ENCODE assay signal across 24 cellular contexts in genomic region chr15:72205273-72205672, GRCh38. TPM values are rescaled to one million over a fixed set of nuclear protein-coding genes. Genes with fewer than 3 reads are reported as not detected.
DNase-seq lines count a peak whose midpoint lies in the region; ATAC-seq lines count a peak whose summit lies in the region.
"Had no signal": no experiment of that assay in that cellular context is flagged by ENCODE, and none has a peak within 500 bp of the region (broad histone marks: within the 10 kb centered on the region; RNA-seq: fewer than 3 reads in every experiment).

No MANE protein-coding gene starts in this region.

- H3K9me3 Mint-ChIP-seq in activated CD4-positive, alpha-beta memory T cell treated with anti-CD3 and anti-CD28 coated beads for 36 hours = no peaks in the 10 kb centered on the region
- no peaks in the 10 kb centered on the region for H3K9me3 Mint-ChIP-seq in activated CD4-positive, alpha-beta memory T cell treated with anti-CD3 and anti-CD28 coated beads, Interleukin-2, amount 10 ng/mL, durations not matched to agents 7 days and 5 days
- no peaks in the 10 kb centered on the region for H3K9me3 Mint-ChIP-seq in CD4-positive, alpha-beta memory T cell
- H3K9me3 Mint-ChIP-seq in activated T-helper 17 cell treated with anti-CD3 and anti-CD28 coated beads, Interleukin-2, amount 50 U/mL, for 72 hours = no peaks in the 10 kb centered on the region
- H3K9me3 Mint-ChIP-seq: natural killer cell treated with Interleukin-12 subunit alpha and Interleukin-12 subunit beta and Interleukin-15 and Interleukin-18, amount 100 ng/mL, for 72 hours had no signal

- peak overlapping the region; percentile 79 for H3K27ac Mint-ChIP-seq in activated CD4-positive, alpha-beta memory T cell treated with anti-CD3 and anti-CD28 coated beads for 36 hours
- no peak overlapping the region for H3K27ac Mint-ChIP-seq in activated CD4-positive, alpha-beta memory T cell treated with anti-CD3 and anti-CD28 coated beads, Interleukin-2, amount 10 ng/mL, durations not matched to agents 7 days and 5 days
- H3K27ac Mint-ChIP-seq in CD4-positive, alpha-beta memory T cell = peak overlapping the region in 5 of 7 donors; percentile 17 to 86 (median 30)
- peak overlapping the region; percentile 73 for H3K27ac Mint-ChIP-seq in activated T-helper 17 cell treated with anti-CD3 and anti-CD28 coated beads, Interleukin-2, amount 50 U/mL, for 72 hours

- no peaks in the 10 kb centered on the region for H3K9me3 ChIP-seq in CD4-positive, alpha-beta memory T cell (ENCODE audit: control insufficient read depth in 1 of 2, low read length in 2 of 2)
- H3K9me3 ChIP-seq: BE2C, heart left ventricle, pancreas, right lobe of liver, upper lobe of left lung had no signal

- DNase-seq in activated CD4-positive, alpha-beta memory T cell treated with anti-CD3 and anti-CD28 coated beads for 36 hours = no peak
- DNase-seq in activated CD4-positive, alpha-beta memory T cell treated with anti-CD3 and anti-CD28 coated beads, Interleukin-2, amount 10 ng/mL, durations not matched to agents 7 days and 5 days = no peak
- DNase-seq in CD4-positive, alpha-beta memory T cell = no peak
- DNase-seq in islet precursor cell = peak; percentile 22
- DNase-seq in NCI-H774 (lab: John Stamatoyannopoulos, UW) = no peak
- no peak for DNase-seq in HK-2 (ENCODE audit: unreplicated experiment)
- DNase-seq in NCI-H2029 (lab: John Stamatoyannopoulos, UW) = no peak
- DNase-seq: activated CD4-positive, alpha-beta T cell treated with anti-CD3 and anti-CD28 coated beads for 48 hours; BE2C; brain microvascular endothelial cell; cortex of kidney; heart left ventricle; left colon; midbrain; NCI-H1048; NCI-H187 treated with DMSO at 0.1 percent for 48 hours; NCI-H2227 treated with DMSO at 0.1 percent for 48 hours; pancreas; right lobe of liver; upper lobe of left lung had no signal

- H3K36me3 Mint-ChIP-seq in activated CD4-positive, alpha-beta memory T cell treated with anti-CD3 and anti-CD28 coated beads for 36 hours = peaks cover 91% of the 10 kb centered on the region
- H3K36me3 Mint-ChIP-seq in activated CD4-positive, alpha-beta memory T cell treated with anti-CD3 and anti-CD28 coated beads, Interleukin-2, amount 10 ng/mL, durations not matched to agents 7 days and 5 days (ENCODE audit: low read depth) = peaks cover 89% of the 10 kb centered on the region
- H3K36me3 Mint-ChIP-seq in CD4-positive, alpha-beta memory T cell = peaks cover 77 to 98% of the 10 kb centered on the region in 2 donors
- peaks cover 100% of the 10 kb centered on the region for H3K36me3 Mint-ChIP-seq in activated T-helper 17 cell treated with anti-CD3 and anti-CD28 coated beads, Interleukin-2, amount 50 U/mL, for 72 hours (ENCODE audit: low read depth)

- H3K4me3 ChIP-seq in CD4-positive, alpha-beta memory T cell (ENCODE audit: low read length in 2 of 2) = no peak overlapping the region
- H3K4me3 ChIP-seq: heart left ventricle, pancreas, right lobe of liver, upper lobe of left lung had no signal

- peaks cover 97% of the 10 kb centered on the region for H3K36me3 ChIP-seq in CD4-positive, alpha-beta memory T cell (ENCODE audit: insufficient read depth, low read length)

- no peaks in the 10 kb centered on the region for H3K27me3 ChIP-seq in CD4-positive, alpha-beta memory T cell (ENCODE audit: insufficient read depth, low read length)
- H3K27me3 ChIP-seq: BE2C, brain microvascular endothelial cell, heart left ventricle, pancreas, upper lobe of left lung had no signal

- H3K27ac ChIP-seq in CD4-positive, alpha-beta memory T cell (ENCODE audit: low read depth, low read length) = no peak overlapping the region
- H3K27ac ChIP-seq: brain microvascular endothelial cell, pancreas, right lobe of liver, upper lobe of left lung had no signal

- no peaks in the 10 kb centered on the region for H3K27me3 Mint-ChIP-seq in activated CD4-positive, alpha-beta memory T cell treated with anti-CD3 and anti-CD28 coated beads for 36 hours
- H3K27me3 Mint-ChIP-seq in activated CD4-positive, alpha-beta memory T cell treated with anti-CD3 and anti-CD28 coated beads, Interleukin-2, amount 10 ng/mL, durations not matched to agents 7 days and 5 days = no peaks in the 10 kb centered on the region
- no peaks in the 10 kb centered on the region for H3K27me3 Mint-ChIP-seq in CD4-positive, alpha-beta memory T cell
- H3K27me3 Mint-ChIP-seq in activated T-helper 17 cell treated with anti-CD3 and anti-CD28 coated beads, Interleukin-2, amount 50 U/mL, for 72 hours = no peaks in the 10 kb centered on the region
- H3K27me3 Mint-ChIP-seq: natural killer cell treated with Interleukin-12 subunit alpha and Interleukin-12 subunit beta and Interleukin-15 and Interleukin-18, amount 100 ng/mL, for 72 hours had no signal

- no peaks in the 10 kb centered on the region for H3K4me1 ChIP-seq in CD4-positive, alpha-beta memory T cell (ENCODE audit: insufficient read depth, low read length)
- H3K4me1 ChIP-seq: pancreas, right lobe of liver had no signal

- CTCF ChIA-PET in activated CD4-positive, alpha-beta memory T cell treated with anti-CD3 and anti-CD28 coated beads for 36 hours (lab: Charles Lee) = interaction anchor here (1.2 kb wide), 1 partner anchor 22 kb away, joined by 5 read pairs; no protein-coding TSS in a partner anchor
- CTCF ChIA-PET in activated CD4-positive, alpha-beta memory T cell treated with anti-CD3 and anti-CD28 coated beads, Interleukin-2, amount 10 ng/mL, durations not matched to agents 7 days and 5 days (lab: Charles Lee) = no interaction called here
- CTCF ChIA-PET in CD4-positive, alpha-beta memory T cell (lab: Charles Lee; ENCODE audit: partially characterized antibody) = interaction anchor here (1.5 kb wide), 1 partner anchor 22 kb away, joined by 7 read pairs; no protein-coding TSS in a partner anchor

- H3K4me3 Mint-ChIP-seq in activated CD4-positive, alpha-beta memory T cell treated with anti-CD3 and anti-CD28 coated beads for 36 hours = no peak overlapping the region
- no peak overlapping the region for H3K4me3 Mint-ChIP-seq in activated CD4-positive, alpha-beta memory T cell treated with anti-CD3 and anti-CD28 coated beads, Interleukin-2, amount 10 ng/mL, durations not matched to agents 7 days and 5 days
- no peak overlapping the region for H3K4me3 Mint-ChIP-seq in CD4-positive, alpha-beta memory T cell
- H3K4me3 Mint-ChIP-seq in activated T-helper 17 cell treated with anti-CD3 and anti-CD28 coated beads, Interleukin-2, amount 50 U/mL, for 72 hours = peak overlapping the region; percentile 23
- H3K4me3 Mint-ChIP-seq: natural killer cell treated with Interleukin-12 subunit alpha and Interleukin-12 subunit beta and Interleukin-15 and Interleukin-18, amount 100 ng/mL, for 72 hours had no signal

- POLR2A ChIA-PET in activated CD4-positive, alpha-beta memory T cell treated with anti-CD3 and anti-CD28 coated beads for 36 hours (lab: Charles Lee) = interaction anchor here (0.7 to 2.7 kb wide), 5 partner anchors 8 to 26 kb away, joined by 3 to 17 read pairs (median 5); partner anchors contain the start of gene GRAMD2A
- POLR2A ChIA-PET in activated CD4-positive, alpha-beta memory T cell treated with anti-CD3 and anti-CD28 coated beads, Interleukin-2, amount 10 ng/mL, durations not matched to agents 7 days and 5 days (lab: Charles Lee) = no interaction called here
- POLR2A ChIA-PET in CD4-positive, alpha-beta memory T cell (lab: Charles Lee; ENCODE audit: partially characterized antibody) = interaction anchor here (1.3 kb wide), 1 partner anchor 17 kb away, joined by 3 read pairs; no protein-coding TSS in a partner anchor

- peak; percentile 54 for ATAC-seq in activated T-helper 17 cell treated with anti-CD3 and anti-CD28 coated beads, Interleukin-2, amount 50 U/mL, for 72 hours (replicated peaks)
- ATAC-seq: heart left ventricle; left colon; natural killer cell treated with Interleukin-12 subunit alpha and Interleukin-12 subunit beta and Interleukin-15 and Interleukin-18, amount 100 ng/mL, for 72 hours; pancreas; right lobe of liver; Right ventricle myocardium inferior had no signal

- intact Hi-C loops in activated CD4-positive, alpha-beta memory T cell treated with anti-CD3 and anti-CD28 coated beads for 36 hours (cut with micrococcal nuclease) = loop anchor here (1.0 kb wide), 1 partner anchor 22 kb away; no protein-coding TSS in a partner anchor
- intact Hi-C loops in CD4-positive, alpha-beta memory T cell (cut with micrococcal nuclease) = no loop called here

- peaks cover 44% of the 10 kb centered on the region for H3K4me1 Mint-ChIP-seq in activated CD4-positive, alpha-beta memory T cell treated with anti-CD3 and anti-CD28 coated beads for 36 hours (ENCODE audit: low read depth)
- H3K4me1 Mint-ChIP-seq in activated CD4-positive, alpha-beta memory T cell treated with anti-CD3 and anti-CD28 coated beads, Interleukin-2, amount 10 ng/mL, durations not matched to agents 7 days and 5 days = peaks cover 16% of the 10 kb centered on the region
- H3K4me1 Mint-ChIP-seq in CD4-positive, alpha-beta memory T cell = peaks cover 0 to 5% (median 2%) of the 10 kb centered on the region in 4 donors
- peaks cover 37% of the 10 kb centered on the region for H3K4me1 Mint-ChIP-seq in activated T-helper 17 cell treated with anti-CD3 and anti-CD28 coated beads, Interleukin-2, amount 50 U/mL, for 72 hours

RNA-seq across cellular contexts. Expression of gene GRAMD2A, which starts 7.7 kb away (rescaled TPM):
- total RNA-seq in activated CD4-positive, alpha-beta memory T cell treated with anti-CD3 and anti-CD28 coated beads for 36 hours = not detected
- total RNA-seq in activated CD4-positive, alpha-beta memory T cell treated with anti-CD3 and anti-CD28 coated beads, Interleukin-2, amount 10 ng/mL, durations not matched to agents 7 days and 5 days = not detected
- not detected for total RNA-seq in CD4-positive, alpha-beta memory T cell
- polyA plus RNA-seq in CD4-positive, alpha-beta memory T cell = not detected
- total RNA-seq in activated T-helper 17 cell treated with anti-CD3 and anti-CD28 coated beads, Interleukin-2, amount 50 U/mL, for 72 hours = under 1 TPM in 1 of 2 donors, not detected in 1; 0.50 TPM
- total RNA-seq: LHCN-M2; natural killer cell treated with Interleukin-12 subunit alpha and Interleukin-12 subunit beta and Interleukin-15 and Interleukin-18, amount 100 ng/mL, for 72 hours; right lobe of liver; Right ventricle myocardium inferior had no signal

RNA-seq across cellular contexts. Expression of gene PKM, which starts 25.7 kb away (rescaled TPM):
- 1,000 to 10,000 TPM; 2,032 to 2,053 TPM for total RNA-seq in activated CD4-positive, alpha-beta memory T cell treated with anti-CD3 and anti-CD28 coated beads for 36 hours
- total RNA-seq in activated CD4-positive, alpha-beta memory T cell treated with anti-CD3 and anti-CD28 coated beads, Interleukin-2, amount 10 ng/mL, durations not matched to agents 7 days and 5 days = 1,000 to 10,000 TPM; 1,064 to 1,081 TPM
- 100 to 1,000 TPM; 378 to 383 TPM for total RNA-seq in CD4-positive, alpha-beta memory T cell
- polyA plus RNA-seq in CD4-positive, alpha-beta memory T cell = 100 to 1,000 TPM; 440 to 658 TPM
- total RNA-seq in activated T-helper 17 cell treated with anti-CD3 and anti-CD28 coated beads, Interleukin-2, amount 50 U/mL, for 72 hours = 1,000 to 10,000 TPM; 2,571 to 3,146 TPM
